Comparison of ENCODE assay signal across 14 cellular contexts in the genomic region with DNA sequence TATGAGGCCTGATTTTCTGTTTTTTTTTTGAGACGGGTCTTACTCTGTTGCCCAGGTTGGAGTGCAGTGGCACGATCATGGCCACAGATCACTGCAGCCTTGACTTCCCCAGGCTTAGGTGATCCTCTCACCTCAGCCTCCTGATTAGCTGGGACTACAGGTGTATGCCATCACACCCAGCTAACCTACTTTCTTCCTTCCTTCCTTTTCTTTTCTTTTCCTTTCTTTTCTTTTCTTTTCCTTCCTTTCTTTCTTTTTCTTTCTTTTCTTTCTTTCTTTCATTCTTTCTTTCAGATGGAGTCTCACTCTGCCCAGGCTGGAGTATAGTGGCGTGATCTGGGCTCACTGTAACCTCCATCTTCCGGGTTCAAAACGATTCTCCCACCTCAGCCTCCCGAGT. TPM values are rescaled to one million over a fixed set of nuclear protein-coding genes. Genes with fewer than 3 reads are reported as not detected.
DNase-seq lines count a peak whose midpoint lies in the region; ATAC-seq and TF ChIP-seq lines count a peak whose summit lies in the region.
"Had no signal": no experiment of that assay in that cellular context is flagged by ENCODE, and none has a peak within 500 bp of the region (broad histone marks: within the 10 kb centered on the region; RNA-seq: fewer than 3 reads in every experiment).

No MANE protein-coding gene starts in this region.

- H3K27ac Mint-ChIP-seq in stimulated activated naive CD8-positive, alpha-beta T cell treated with anti-CD3 and anti-CD28 coated beads, Interleukin-15, Interleukin-2, amounts not matched to agents 100 ng/mL and 50 ng/mL, for 24 hours, result peak overlapping the region; percentile 81
- H3K27ac Mint-ChIP-seq in T-helper 17 cell, result no peak overlapping the region
- H3K27ac Mint-ChIP-seq in glutamatergic neuron (ENCODE audit: unreplicated experiment), result no peak overlapping the region

- no peak for TF ChIP-seq CTCF in glutamatergic neuron (IDR thresholded peaks at IDR 0.05; ENCODE audit: partially characterized antibody, unreplicated experiment)

- peaks cover 81% of the 10 kb centered on the region for H3K36me3 Mint-ChIP-seq in stimulated activated naive CD8-positive, alpha-beta T cell treated with anti-CD3 and anti-CD28 coated beads, Interleukin-15, Interleukin-2, amounts not matched to agents 100 ng/mL and 50 ng/mL, for 24 hours (ENCODE audit: low read depth)
- peaks cover 9% of the 10 kb centered on the region for H3K36me3 Mint-ChIP-seq in T-helper 17 cell (ENCODE audit: low read depth)
- H3K36me3 Mint-ChIP-seq in glutamatergic neuron (ENCODE audit: unreplicated experiment), result peaks cover 7% of the 10 kb centered on the region

- no peak for DNase-seq in stimulated activated naive CD8-positive, alpha-beta T cell treated with anti-CD3 and anti-CD28 coated beads, Interleukin-15, Interleukin-2, amounts not matched to agents 100 U/mL and 50 U/mL, for 24 hours
- no peak for DNase-seq in T-helper 17 cell
- DNase-seq in glutamatergic neuron, result no peak
- no peak for DNase-seq in effector CD4-positive, alpha-beta T cell
- no peak for DNase-seq in activated CD4-positive, CD25-positive, alpha-beta regulatory T cell treated with anti-CD3 and anti-CD28 coated beads, Interleukin-2, amount 50 U/mL, for 72 hours
- DNase-seq: cortex of kidney, esophagus squamous epithelium, GM23248, heart left ventricle, pancreas, spleen had no signal

- peak overlapping the region; percentile 33 for H3K4me3 Mint-ChIP-seq in stimulated activated naive CD8-positive, alpha-beta T cell treated with anti-CD3 and anti-CD28 coated beads, Interleukin-15, Interleukin-2, amounts not matched to agents 100 ng/mL and 50 ng/mL, for 24 hours
- H3K4me3 Mint-ChIP-seq in T-helper 17 cell (peak overlapping the region; percentile 67), glutamatergic neuron (ENCODE audit: unreplicated experiment) (peak overlapping the region; percentile 13)

- peaks cover 71% of the 10 kb centered on the region for H3K4me1 Mint-ChIP-seq in stimulated activated naive CD8-positive, alpha-beta T cell treated with anti-CD3 and anti-CD28 coated beads, Interleukin-15, Interleukin-2, amounts not matched to agents 100 ng/mL and 50 ng/mL, for 24 hours (ENCODE audit: low read depth)
- peaks cover 50% of the 10 kb centered on the region for H3K4me1 Mint-ChIP-seq in T-helper 17 cell
- H3K4me1 Mint-ChIP-seq in glutamatergic neuron (ENCODE audit: low read depth, unreplicated experiment), result peaks cover 23% of the 10 kb centered on the region

- H3K9me3 Mint-ChIP-seq in stimulated activated naive CD8-positive, alpha-beta T cell treated with anti-CD3 and anti-CD28 coated beads, Interleukin-15, Interleukin-2, amounts not matched to agents 100 ng/mL and 50 ng/mL, for 24 hours, result no peaks in the 10 kb centered on the region
- peaks cover 22% of the 10 kb centered on the region for H3K9me3 Mint-ChIP-seq in glutamatergic neuron (ENCODE audit: unreplicated experiment)

- no peaks in the 10 kb centered on the region for H3K27me3 Mint-ChIP-seq in stimulated activated naive CD8-positive, alpha-beta T cell treated with anti-CD3 and anti-CD28 coated beads, Interleukin-15, Interleukin-2, amounts not matched to agents 100 ng/mL and 50 ng/mL, for 24 hours
- H3K27me3 Mint-ChIP-seq in T-helper 17 cell (no peaks in the 10 kb centered on the region), glutamatergic neuron (ENCODE audit: unreplicated experiment) (peaks cover 22% of the 10 kb centered on the region)

- H3K9me3 ChIP-seq in T-helper 17 cell (ENCODE audit: control insufficient read depth, low read length, poor library complexity, severe bottlenecking), result no peaks in the 10 kb centered on the region
- H3K9me3 ChIP-seq: esophagus squamous epithelium, heart left ventricle, pancreas, spleen had no signal

- no peak for ATAC-seq in stimulated activated naive CD8-positive, alpha-beta T cell treated with anti-CD3 and anti-CD28 coated beads, Interleukin-15, Interleukin-2, amounts not matched to agents 100 U/mL and 50 U/mL, for 24 hours
- ATAC-seq in T-helper 17 cell, result no peak
- ATAC-seq in HG02885 (IDR thresholded peaks at IDR 0.05; ENCODE audit: poor library complexity, unreplicated experiment), result no peak
- ATAC-seq: heart left ventricle, pancreas, Right ventricle myocardium inferior had no signal

RNA-seq across cellular contexts. Expression of a gene that starts 3.8 kb away (rescaled TPM):
- total RNA-seq in T-helper 17 cell, result 100 to 1,000 TPM; 246 to 255 TPM
- total RNA-seq in glutamatergic neuron (ENCODE audit: unreplicated experiment), result 213 TPM

RNA-seq across cellular contexts. Expression of a gene that starts 10.8 kb away (rescaled TPM):
- total RNA-seq in T-helper 17 cell (1 to 10 TPM; 1.6 to 2.2 TPM), glutamatergic neuron (ENCODE audit: unreplicated experiment) (3.2 TPM)

RNA-seq across cellular contexts. Expression of a gene that starts 11.5 kb away (rescaled TPM):
- 1 to 10 TPM; 8.5 to 9.8 TPM for total RNA-seq in T-helper 17 cell
- 13.1 TPM for total RNA-seq in glutamatergic neuron (ENCODE audit: unreplicated experiment)

RNA-seq across cellular contexts. Expression of a gene that starts 17.0 kb away (rescaled TPM):
- total RNA-seq in T-helper 17 cell, result under 1 TPM; 0.21 to 0.25 TPM
- total RNA-seq in glutamatergic neuron (ENCODE audit: unreplicated experiment), result 30.0 TPM
- total RNA-seq: GM23248 had no signal

RNA-seq across cellular contexts. Expression of a gene that starts 26.2 kb away (rescaled TPM):
- total RNA-seq in T-helper 17 cell (10 to 100 TPM; 43.9 to 50.9 TPM), glutamatergic neuron (ENCODE audit: unreplicated experiment) (36.7 TPM)

Comparison
In these comparisons a context has a peak if more than half of its experiments do, and no peak if none do; other contexts are left out.
1. H3K4me3 Mint-ChIP-seq: peak in every context shown above with its lines; median percentile 67 in T-helper 17 cell; 33 in stimulated activated naive CD8-positive, alpha-beta T cell treated with anti-CD3 and anti-CD28 coated beads, Interleukin-15, Interleukin-2, amounts not matched to agents 100 ng/mL and 50 ng/mL, for 24 hours; 13 in glutamatergic neuron.